1 cellular context compared by ENCODE assay signal in genomic region chr19:43902399-43902798, GRCh38.
TF ChIP-seq lines count a peak whose summit lies in the region.

No MANE protein-coding gene starts in this region.

TF ChIP-seq in IMR-90, 13 proteins besides CTCF, POLR2A, EP300 and RAD21 (continued from another document):
- TF ChIP-seq, protein P1, sequence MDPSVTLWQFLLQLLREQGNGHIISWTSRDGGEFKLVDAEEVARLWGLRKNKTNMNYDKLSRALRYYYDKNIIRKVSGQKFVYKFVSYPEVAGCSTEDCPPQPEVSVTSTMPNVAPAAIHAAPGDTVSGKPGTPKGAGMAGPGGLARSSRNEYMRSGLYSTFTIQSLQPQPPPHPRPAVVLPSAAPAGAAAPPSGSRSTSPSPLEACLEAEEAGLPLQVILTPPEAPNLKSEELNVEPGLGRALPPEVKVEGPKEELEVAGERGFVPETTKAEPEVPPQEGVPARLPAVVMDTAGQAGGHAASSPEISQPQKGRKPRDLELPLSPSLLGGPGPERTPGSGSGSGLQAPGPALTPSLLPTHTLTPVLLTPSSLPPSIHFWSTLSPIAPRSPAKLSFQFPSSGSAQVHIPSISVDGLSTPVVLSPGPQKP (IDR thresholded peaks at IDR 0.05; ENCODE audit: borderline replicate concordance, low read depth, low read length), result no peak
